In the genomic region with DNA sequence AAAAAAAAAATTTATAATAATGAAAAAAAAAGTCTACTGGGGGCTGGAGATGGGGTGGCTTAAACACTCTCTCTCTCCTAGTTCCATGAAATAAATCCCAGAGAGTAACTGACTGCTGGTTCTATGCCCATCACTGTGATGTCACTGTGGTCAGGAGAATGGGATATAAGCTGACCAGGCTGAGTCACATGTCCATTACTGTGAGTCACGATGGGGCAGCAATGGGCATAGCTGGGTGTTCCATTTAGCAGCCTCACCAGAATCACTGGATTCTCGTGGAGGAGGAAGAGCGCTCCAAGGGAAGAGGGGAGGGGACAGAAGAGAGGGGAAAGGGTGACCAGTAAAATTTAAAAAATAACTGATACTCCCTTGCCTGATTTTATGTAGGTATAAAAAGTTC, we compare ENCODE assay signal across 11 cellular contexts. TPM values are rescaled to one million over a fixed set of nuclear protein-coding genes. Genes with fewer than 3 reads are reported as not detected.
DNase-seq lines count a peak whose midpoint lies in the region; ATAC-seq and FAIRE-seq lines count a peak whose summit lies in the region.
"Had no signal": no experiment of that assay in that cellular context is flagged by ENCODE, and none has a peak within 500 bp of the region (broad histone marks: within the 10 kb centered on the region; RNA-seq: fewer than 3 reads in every experiment).

No MANE protein-coding gene starts in this region.

- ATAC-seq in esophagus mucosa (peak; percentile 55), HG03354 (IDR thresholded peaks at IDR 0.05; ENCODE audit: poor library complexity, severe bottlenecking, unreplicated experiment) (no peak), GM19035 (IDR thresholded peaks at IDR 0.05; ENCODE audit: unreplicated experiment) (no peak)
- ATAC-seq: gastroesophageal sphincter; stimulated activated naive B cell treated with anti-CD40 and anti-IgM and Interleukin-4, amounts not matched to agents 10 μg/mL and 1 μg/mL and 100 μg/mL, for 72 hours had no signal

- peak; percentile 97 for FAIRE-seq in RCC 7860 (lab: Jason Lieb, UNC)

- peak; percentile 94 for DNase-seq in ELR (ENCODE audit: low read depth)
- peak; percentile 94 for DNase-seq in RCC 7860 (ENCODE audit: low spot score)
- peak; percentile 37 for DNase-seq in pons (ENCODE audit: low spot score)
- no peak for DNase-seq in cerebellar cortex (ENCODE audit: low spot score)
- no peak for DNase-seq in activated CD4-positive, alpha-beta T cell treated with anti-CD3 and anti-CD28 coated beads, Interleukin-2, amount 50 U/mL, for 48 hours
- DNase-seq: KG1; stimulated activated naive B cell treated with anti-CD40 and anti-IgM and Interleukin-4, amounts not matched to agents 10 μg/mL and 1 μg/mL and 100 μg/mL, for 72 hours had no signal

RNA-seq across cellular contexts. Expression of gene MASTL, which starts 37.1 kb away (rescaled TPM):
- total RNA-seq in esophagus mucosa, result 9.8 TPM

RNA-seq across cellular contexts. Expression of gene YME1L1, which starts 38.1 kb away (rescaled TPM):
- 79.2 TPM for total RNA-seq in esophagus mucosa

RNA-seq across cellular contexts. Expression of gene ACBD5, which starts 48.3 kb away (rescaled TPM):
- 15.2 TPM for total RNA-seq in esophagus mucosa

Comparison
In these comparisons a context has a peak if more than half of its experiments do, and no peak if none do; other contexts are left out.
1. DNase-seq: peak in ELR (single experiment), RCC 7860 (single experiment) and pons (single experiment); none in cerebellar cortex (single experiment) and activated CD4-positive, alpha-beta T cell treated with anti-CD3 and anti-CD28 coated beads, Interleukin-2, amount 50 U/mL, for 48 hours (0 of 2).